ENCODE assay signal across 1 cellular context in the genomic region with DNA sequence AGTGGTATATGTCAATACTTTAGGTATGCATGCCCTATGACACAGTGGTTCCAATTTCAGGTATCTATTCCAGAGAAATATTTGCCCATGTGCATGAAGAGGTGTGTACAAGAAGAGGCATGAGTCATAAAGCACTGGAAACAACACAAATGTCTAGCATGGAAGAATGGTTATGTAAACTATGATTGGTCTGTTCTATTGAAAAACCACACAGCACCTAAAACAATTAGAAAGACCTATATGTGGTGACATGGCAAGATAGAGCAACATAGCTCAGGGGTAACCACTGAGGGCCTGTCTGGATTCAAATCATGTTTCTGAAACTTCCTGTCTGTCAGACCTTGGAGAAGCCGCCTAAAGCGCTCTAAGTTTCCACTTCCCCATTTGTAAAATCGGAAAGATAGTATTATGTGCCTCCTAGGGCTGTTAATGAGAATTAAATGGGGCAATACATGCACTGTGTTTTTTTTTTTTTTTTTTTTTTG.
TF ChIP-seq lines count a peak whose summit lies in the region.

No MANE protein-coding gene starts in this region.

TF ChIP-seq in HepG2, 621 proteins besides CTCF, POLR2A, EP300 and RAD21 (continued from another document and continues in another):
- TF ChIP-seq, protein P1, sequence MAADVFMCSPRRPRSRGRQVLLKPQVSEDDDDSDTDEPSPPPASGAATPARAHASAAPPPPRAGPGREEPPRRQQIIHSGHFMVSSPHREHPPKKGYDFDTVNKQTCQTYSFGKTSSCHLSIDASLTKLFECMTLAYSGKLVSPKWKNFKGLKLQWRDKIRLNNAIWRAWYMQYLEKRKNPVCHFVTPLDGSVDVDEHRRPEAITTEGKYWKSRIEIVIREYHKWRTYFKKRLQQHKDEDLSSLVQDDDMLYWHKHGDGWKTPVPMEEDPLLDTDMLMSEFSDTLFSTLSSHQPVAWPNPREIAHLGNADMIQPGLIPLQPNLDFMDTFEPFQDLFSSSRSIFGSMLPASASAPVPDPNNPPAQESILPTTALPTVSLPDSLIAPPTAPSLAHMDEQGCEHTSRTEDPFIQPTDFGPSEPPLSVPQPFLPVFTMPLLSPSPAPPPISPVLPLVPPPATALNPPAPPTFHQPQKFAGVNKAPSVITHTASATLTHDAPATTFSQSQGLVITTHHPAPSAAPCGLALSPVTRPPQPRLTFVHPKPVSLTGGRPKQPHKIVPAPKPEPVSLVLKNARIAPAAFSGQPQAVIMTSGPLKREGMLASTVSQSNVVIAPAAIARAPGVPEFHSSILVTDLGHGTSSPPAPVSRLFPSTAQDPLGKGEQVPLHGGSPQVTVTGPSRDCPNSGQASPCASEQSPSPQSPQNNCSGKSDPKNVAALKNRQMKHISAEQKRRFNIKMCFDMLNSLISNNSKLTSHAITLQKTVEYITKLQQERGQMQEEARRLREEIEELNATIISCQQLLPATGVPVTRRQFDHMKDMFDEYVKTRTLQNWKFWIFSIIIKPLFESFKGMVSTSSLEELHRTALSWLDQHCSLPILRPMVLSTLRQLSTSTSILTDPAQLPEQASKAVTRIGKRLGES (CRISPR knock-in tag; IDR thresholded peaks at IDR 0.05; ENCODE audit: borderline replicate concordance): no peak
- TF ChIP-seq, protein P2, sequence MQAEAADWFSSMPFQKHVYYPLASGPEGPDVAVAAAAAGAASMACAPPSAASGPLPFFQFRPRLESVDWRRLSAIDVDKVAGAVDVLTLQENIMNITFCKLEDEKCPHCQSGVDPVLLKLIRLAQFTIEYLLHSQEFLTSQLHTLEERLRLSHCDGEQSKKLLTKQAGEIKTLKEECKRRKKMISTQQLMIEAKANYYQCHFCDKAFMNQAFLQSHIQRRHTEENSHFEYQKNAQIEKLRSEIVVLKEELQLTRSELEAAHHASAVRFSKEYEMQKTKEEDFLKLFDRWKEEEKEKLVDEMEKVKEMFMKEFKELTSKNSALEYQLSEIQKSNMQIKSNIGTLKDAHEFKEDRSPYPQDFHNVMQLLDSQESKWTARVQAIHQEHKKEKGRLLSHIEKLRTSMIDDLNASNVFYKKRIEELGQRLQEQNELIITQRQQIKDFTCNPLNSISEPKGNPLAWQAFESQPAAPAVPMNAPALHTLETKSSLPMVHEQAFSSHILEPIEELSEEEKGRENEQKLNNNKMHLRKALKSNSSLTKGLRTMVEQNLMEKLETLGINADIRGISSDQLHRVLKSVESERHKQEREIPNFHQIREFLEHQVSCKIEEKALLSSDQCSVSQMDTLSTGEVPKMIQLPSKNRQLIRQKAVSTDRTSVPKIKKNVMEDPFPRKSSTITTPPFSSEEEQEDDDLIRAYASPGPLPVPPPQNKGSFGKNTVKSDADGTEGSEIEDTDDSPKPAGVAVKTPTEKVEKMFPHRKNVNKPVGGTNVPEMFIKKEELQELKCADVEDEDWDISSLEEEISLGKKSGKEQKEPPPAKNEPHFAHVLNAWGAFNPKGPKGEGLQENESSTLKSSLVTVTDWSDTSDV (CRISPR knock-in tag; IDR thresholded peaks at IDR 0.05): no peak
- TF ChIP-seq GATAD2A (CRISPR knock-in tag; IDR thresholded peaks at IDR 0.05): peak; percentile 58
- no peak for TF ChIP-seq ZNF552 (CRISPR knock-in tag; IDR thresholded peaks at IDR 0.05; ENCODE audit: borderline replicate concordance)
- TF ChIP-seq FOXO1 (CRISPR knock-in tag; IDR thresholded peaks at IDR 0.05): peak; percentile 76; the same call in 1 of the 2 replicates
- TF ChIP-seq, protein P3, sequence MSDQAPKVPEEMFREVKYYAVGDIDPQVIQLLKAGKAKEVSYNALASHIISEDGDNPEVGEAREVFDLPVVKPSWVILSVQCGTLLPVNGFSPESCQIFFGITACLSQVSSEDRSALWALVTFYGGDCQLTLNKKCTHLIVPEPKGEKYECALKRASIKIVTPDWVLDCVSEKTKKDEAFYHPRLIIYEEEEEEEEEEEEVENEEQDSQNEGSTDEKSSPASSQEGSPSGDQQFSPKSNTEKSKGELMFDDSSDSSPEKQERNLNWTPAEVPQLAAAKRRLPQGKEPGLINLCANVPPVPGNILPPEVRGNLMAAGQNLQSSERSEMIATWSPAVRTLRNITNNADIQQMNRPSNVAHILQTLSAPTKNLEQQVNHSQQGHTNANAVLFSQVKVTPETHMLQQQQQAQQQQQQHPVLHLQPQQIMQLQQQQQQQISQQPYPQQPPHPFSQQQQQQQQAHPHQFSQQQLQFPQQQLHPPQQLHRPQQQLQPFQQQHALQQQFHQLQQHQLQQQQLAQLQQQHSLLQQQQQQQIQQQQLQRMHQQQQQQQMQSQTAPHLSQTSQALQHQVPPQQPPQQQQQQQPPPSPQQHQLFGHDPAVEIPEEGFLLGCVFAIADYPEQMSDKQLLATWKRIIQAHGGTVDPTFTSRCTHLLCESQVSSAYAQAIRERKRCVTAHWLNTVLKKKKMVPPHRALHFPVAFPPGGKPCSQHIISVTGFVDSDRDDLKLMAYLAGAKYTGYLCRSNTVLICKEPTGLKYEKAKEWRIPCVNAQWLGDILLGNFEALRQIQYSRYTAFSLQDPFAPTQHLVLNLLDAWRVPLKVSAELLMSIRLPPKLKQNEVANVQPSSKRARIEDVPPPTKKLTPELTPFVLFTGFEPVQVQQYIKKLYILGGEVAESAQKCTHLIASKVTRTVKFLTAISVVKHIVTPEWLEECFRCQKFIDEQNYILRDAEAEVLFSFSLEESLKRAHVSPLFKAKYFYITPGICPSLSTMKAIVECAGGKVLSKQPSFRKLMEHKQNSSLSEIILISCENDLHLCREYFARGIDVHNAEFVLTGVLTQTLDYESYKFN (CRISPR knock-in tag; conservative IDR thresholded peaks at IDR 0.05): 0 out of 2 replicates have a peak, but pooled peaks have one; percentile 20
- no peak for TF ChIP-seq ZNF776 (CRISPR knock-in tag; IDR thresholded peaks at IDR 0.05)
- TF ChIP-seq FOSL2 (CRISPR knock-in tag; IDR thresholded peaks at IDR 0.05): peak; percentile 91
- TF ChIP-seq ARID5B (CRISPR knock-in tag; IDR thresholded peaks at IDR 0.05): peak; percentile 98
- no peak for TF ChIP-seq CEBPG (CRISPR knock-in tag; IDR thresholded peaks at IDR 0.05)
- TF ChIP-seq NFAT5 (CRISPR knock-in tag; IDR thresholded peaks at IDR 0.05): no peak
- peak; percentile 64; the same call in 1 of the 2 replicates for TF ChIP-seq SMARCE1 (IDR thresholded peaks at IDR 0.05; ENCODE audit: borderline replicate concordance)
- TF ChIP-seq ZEB1 (IDR thresholded peaks at IDR 0.05; ENCODE audit: insufficient replicate concordance, low read depth): no peak
- TF ChIP-seq TOPORS (CRISPR knock-in tag; IDR thresholded peaks at IDR 0.05): no peak
- TF ChIP-seq DRAP1 (CRISPR knock-in tag; IDR thresholded peaks at IDR 0.05): 0 out of 2 replicates have a peak, but pooled peaks have one; percentile 18
- no peak for TF ChIP-seq SOX6 (IDR thresholded peaks at IDR 0.05)
- peak; percentile 45; the same call in 1 of the 2 replicates for TF ChIP-seq SOX6 (CRISPR knock-in tag; IDR thresholded peaks at IDR 0.05)
- TF ChIP-seq NR2F6 (IDR thresholded peaks at IDR 0.05): no peak
- TF ChIP-seq NR2F6 (CRISPR knock-in tag; IDR thresholded peaks at IDR 0.05): peak; percentile 16; the same call in 1 of the 2 replicates
- no peak for TF ChIP-seq ZNF782 (CRISPR knock-in tag; IDR thresholded peaks at IDR 0.05; ENCODE audit: borderline replicate concordance)
- TF ChIP-seq, protein P4, sequence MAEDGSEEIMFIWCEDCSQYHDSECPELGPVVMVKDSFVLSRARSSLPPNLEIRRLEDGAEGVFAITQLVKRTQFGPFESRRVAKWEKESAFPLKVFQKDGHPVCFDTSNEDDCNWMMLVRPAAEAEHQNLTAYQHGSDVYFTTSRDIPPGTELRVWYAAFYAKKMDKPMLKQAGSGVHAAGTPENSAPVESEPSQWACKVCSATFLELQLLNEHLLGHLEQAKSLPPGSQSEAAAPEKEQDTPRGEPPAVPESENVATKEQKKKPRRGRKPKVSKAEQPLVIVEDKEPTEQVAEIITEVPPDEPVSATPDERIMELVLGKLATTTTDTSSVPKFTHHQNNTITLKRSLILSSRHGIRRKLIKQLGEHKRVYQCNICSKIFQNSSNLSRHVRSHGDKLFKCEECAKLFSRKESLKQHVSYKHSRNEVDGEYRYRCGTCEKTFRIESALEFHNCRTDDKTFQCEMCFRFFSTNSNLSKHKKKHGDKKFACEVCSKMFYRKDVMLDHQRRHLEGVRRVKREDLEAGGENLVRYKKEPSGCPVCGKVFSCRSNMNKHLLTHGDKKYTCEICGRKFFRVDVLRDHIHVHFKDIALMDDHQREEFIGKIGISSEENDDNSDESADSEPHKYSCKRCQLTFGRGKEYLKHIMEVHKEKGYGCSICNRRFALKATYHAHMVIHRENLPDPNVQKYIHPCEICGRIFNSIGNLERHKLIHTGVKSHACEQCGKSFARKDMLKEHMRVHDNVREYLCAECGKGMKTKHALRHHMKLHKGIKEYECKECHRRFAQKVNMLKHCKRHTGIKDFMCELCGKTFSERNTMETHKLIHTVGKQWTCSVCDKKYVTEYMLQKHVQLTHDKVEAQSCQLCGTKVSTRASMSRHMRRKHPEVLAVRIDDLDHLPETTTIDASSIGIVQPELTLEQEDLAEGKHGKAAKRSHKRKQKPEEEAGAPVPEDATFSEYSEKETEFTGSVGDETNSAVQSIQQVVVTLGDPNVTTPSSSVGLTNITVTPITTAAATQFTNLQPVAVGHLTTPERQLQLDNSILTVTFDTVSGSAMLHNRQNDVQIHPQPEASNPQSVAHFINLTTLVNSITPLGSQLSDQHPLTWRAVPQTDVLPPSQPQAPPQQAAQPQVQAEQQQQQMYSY (CRISPR knock-in tag; IDR thresholded peaks at IDR 0.05): no peak
- peak; percentile 45; the same call in 1 of the 2 replicates for TF ChIP-seq CREM (IDR thresholded peaks at IDR 0.05)
- TF ChIP-seq CREM (CRISPR knock-in tag; IDR thresholded peaks at IDR 0.05): no peak
- 0 out of 2 replicates have a peak, but pooled peaks have one; percentile 26 for TF ChIP-seq ZNF12 (CRISPR knock-in tag; IDR thresholded peaks at IDR 0.05)
- 0 out of 2 replicates have a peak, but pooled peaks have one; percentile 62 for TF ChIP-seq ZBTB20 (CRISPR knock-in tag; IDR thresholded peaks at IDR 0.05; ENCODE audit: borderline replicate concordance, low read depth)
